24 cellular contexts compared by ENCODE assay signal in the genomic region with DNA sequence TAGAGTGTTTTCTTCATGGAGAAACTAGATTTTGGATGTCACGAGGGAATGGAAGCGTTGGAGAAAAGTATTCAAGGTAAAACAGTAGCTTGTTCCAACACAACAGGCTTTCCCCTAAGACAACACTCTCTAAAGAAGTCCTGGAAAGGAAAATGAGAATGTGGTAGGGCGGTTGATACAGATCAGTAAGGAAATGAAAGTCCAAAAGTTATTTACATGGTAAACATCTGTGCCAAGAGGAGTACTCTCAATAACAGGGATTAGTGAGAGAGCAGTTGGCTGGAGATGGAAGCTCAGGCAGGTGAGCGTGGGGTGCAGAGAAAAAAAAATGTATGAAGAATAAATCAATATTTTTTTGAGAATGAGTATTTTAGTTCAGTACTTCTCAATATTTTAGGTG.
DNase-seq lines count a peak whose midpoint lies in the region; TF ChIP-seq lines count a peak whose summit lies in the region.
"Had no signal": no experiment of that assay in that cellular context is flagged by ENCODE, and none has a peak within 500 bp of the region (broad histone marks: within the 10 kb centered on the region; RNA-seq: fewer than 3 reads in every experiment).

No MANE protein-coding gene starts in this region.

- H3K27ac Mint-ChIP-seq in activated CD4-positive, alpha-beta memory T cell treated with anti-CD3 and anti-CD28 coated beads for 36 hours, result no peak overlapping the region
- H3K27ac Mint-ChIP-seq: activated CD4-positive, alpha-beta memory T cell treated with anti-CD3 and anti-CD28 coated beads, Interleukin-2, amount 10 ng/mL, durations not matched to agents 7 days and 5 days; type B pancreatic cell had no signal

- H3K9ac ChIP-seq in skeletal muscle satellite cell (ENCODE audit: low read depth, low read length), result peak overlapping the region; percentile 79

- H3K4me1 ChIP-seq in SJCRH30 (peaks cover 28% of the 10 kb centered on the region), skeletal muscle satellite cell (ENCODE audit: control insufficient read depth, insufficient read depth, low read length) (peaks cover 40% of the 10 kb centered on the region)
- H3K4me1 ChIP-seq: prostate gland had no signal

- H3K4me3 ChIP-seq in SJCRH30 (peak overlapping the region; percentile 10; the same call in 1 of the 2 replicates), fibroblast of the aortic adventitia (ENCODE audit: low read depth, low read length) (peak overlapping the region; percentile 23), skeletal muscle satellite cell (ENCODE audit: low read length) (peak overlapping the region; percentile 33)
- H3K4me3 ChIP-seq: gastroesophageal sphincter, prostate gland had no signal

- H3K9me3 ChIP-seq in SJCRH30 (replicated peaks) (no peaks in the 10 kb centered on the region), skeletal muscle satellite cell (replicated peaks; ENCODE audit: low read length) (no peaks in the 10 kb centered on the region)
- H3K9me3 ChIP-seq: gastroesophageal sphincter, prostate gland had no signal

- peaks cover 13% of the 10 kb centered on the region for H3K9me3 Mint-ChIP-seq in activated CD4-positive, alpha-beta memory T cell treated with anti-CD3 and anti-CD28 coated beads for 36 hours
- H3K9me3 Mint-ChIP-seq: type B pancreatic cell had no signal

- no peaks in the 10 kb centered on the region for H3K36me3 Mint-ChIP-seq in activated CD4-positive, alpha-beta memory T cell treated with anti-CD3 and anti-CD28 coated beads for 36 hours
- H3K36me3 Mint-ChIP-seq: type B pancreatic cell had no signal

- H3K27me3 ChIP-seq in SJCRH30, result no peaks in the 10 kb centered on the region
- no peaks in the 10 kb centered on the region for H3K27me3 ChIP-seq in skeletal muscle satellite cell (ENCODE audit: control insufficient read depth, insufficient read depth, low read length)
- H3K27me3 ChIP-seq: gastroesophageal sphincter had no signal

- peak overlapping the region; percentile 77 for H3K27ac ChIP-seq in SJCRH30
- H3K27ac ChIP-seq: 22Rv1, gastroesophageal sphincter, HL-60, prostate gland had no signal

- POLR2A ChIA-PET in activated CD4-positive, alpha-beta memory T cell treated with anti-CD3 and anti-CD28 coated beads for 36 hours (lab: Charles Lee), result no interaction called here

- intact Hi-C loops in activated CD4-positive, alpha-beta memory T cell treated with anti-CD3 and anti-CD28 coated beads for 36 hours (cut with micrococcal nuclease), result no loop called here

- no peaks in the 10 kb centered on the region for H3K27me3 Mint-ChIP-seq in activated CD4-positive, alpha-beta memory T cell treated with anti-CD3 and anti-CD28 coated beads for 36 hours
- H3K27me3 Mint-ChIP-seq: activated CD4-positive, alpha-beta memory T cell treated with anti-CD3 and anti-CD28 coated beads, Interleukin-2, amount 10 ng/mL, durations not matched to agents 7 days and 5 days; type B pancreatic cell had no signal

- H3K4me1 Mint-ChIP-seq in activated CD4-positive, alpha-beta memory T cell treated with anti-CD3 and anti-CD28 coated beads for 36 hours (ENCODE audit: low read depth), result no peaks in the 10 kb centered on the region
- H3K4me1 Mint-ChIP-seq: activated CD4-positive, alpha-beta memory T cell treated with anti-CD3 and anti-CD28 coated beads, Interleukin-2, amount 10 ng/mL, durations not matched to agents 7 days and 5 days; neural crest cell had no signal

- no peaks in the 10 kb centered on the region for H3K36me3 ChIP-seq in SJCRH30
- no peaks in the 10 kb centered on the region for H3K36me3 ChIP-seq in skeletal muscle satellite cell (ENCODE audit: insufficient read depth, low read length)
- H3K36me3 ChIP-seq: gastroesophageal sphincter, prostate gland had no signal

- H3K4me3 Mint-ChIP-seq in activated CD4-positive, alpha-beta memory T cell treated with anti-CD3 and anti-CD28 coated beads for 36 hours, result no peak overlapping the region
- H3K4me3 Mint-ChIP-seq: activated CD4-positive, alpha-beta memory T cell treated with anti-CD3 and anti-CD28 coated beads, Interleukin-2, amount 10 ng/mL, durations not matched to agents 7 days and 5 days; neural crest cell; type B pancreatic cell had no signal

- DNase-seq in DMS79 treated with DMSO at 0.1 percent for 48 hours (lab: John Stamatoyannopoulos, UW), result peak; percentile 34
- no peak for DNase-seq in DMS79 (lab: John Stamatoyannopoulos, UW)
- peak in 1 of 2 experiments; percentile 3 for DNase-seq in SJCRH30
- no peak for DNase-seq in fibroblast of the aortic adventitia (ENCODE audit: low read depth)
- DNase-seq in H4 (ENCODE audit: low spot score), result no peak
- DNase-seq in islet precursor cell, result no peak
- DNase-seq in activated CD4-positive, alpha-beta memory T cell treated with anti-CD3 and anti-CD28 coated beads for 36 hours, result no peak
- DNase-seq: activated CD4-positive, alpha-beta memory T cell treated with anti-CD3 and anti-CD28 coated beads, Interleukin-2, amount 10 ng/mL, durations not matched to agents 7 days and 5 days; activated CD4-positive, CD25-positive, alpha-beta regulatory T cell; activated gamma-delta T cell treated with Interleukin-2 at 50 U/mL for 16 hours; activated T-cell treated with anti-CD3 and anti-CD28 coated beads for 4 hours; effector CD4-positive, alpha-beta T cell; erythroblast; NCI-H1694; NCI-H82; stimulated activated naive CD8-positive, alpha-beta T cell treated with anti-CD3 and anti-CD28 coated beads, Interleukin-15, Interleukin-2, amounts not matched to agents 100 U/mL and 50 U/mL, for 24 hours; T-helper 9 cell had no signal

- TF ChIP-seq CTCF in fibroblast of the aortic adventitia (IDR thresholded peaks at IDR 0.05; ENCODE audit: insufficient read depth, low read length), result no peak

- CTCF ChIA-PET in activated CD4-positive, alpha-beta memory T cell treated with anti-CD3 and anti-CD28 coated beads for 36 hours (lab: Charles Lee), result no interaction called here

- H3K4me2 ChIP-seq in skeletal muscle satellite cell (ENCODE audit: low read length), result peak overlapping the region; percentile 58
